In the genomic region with DNA sequence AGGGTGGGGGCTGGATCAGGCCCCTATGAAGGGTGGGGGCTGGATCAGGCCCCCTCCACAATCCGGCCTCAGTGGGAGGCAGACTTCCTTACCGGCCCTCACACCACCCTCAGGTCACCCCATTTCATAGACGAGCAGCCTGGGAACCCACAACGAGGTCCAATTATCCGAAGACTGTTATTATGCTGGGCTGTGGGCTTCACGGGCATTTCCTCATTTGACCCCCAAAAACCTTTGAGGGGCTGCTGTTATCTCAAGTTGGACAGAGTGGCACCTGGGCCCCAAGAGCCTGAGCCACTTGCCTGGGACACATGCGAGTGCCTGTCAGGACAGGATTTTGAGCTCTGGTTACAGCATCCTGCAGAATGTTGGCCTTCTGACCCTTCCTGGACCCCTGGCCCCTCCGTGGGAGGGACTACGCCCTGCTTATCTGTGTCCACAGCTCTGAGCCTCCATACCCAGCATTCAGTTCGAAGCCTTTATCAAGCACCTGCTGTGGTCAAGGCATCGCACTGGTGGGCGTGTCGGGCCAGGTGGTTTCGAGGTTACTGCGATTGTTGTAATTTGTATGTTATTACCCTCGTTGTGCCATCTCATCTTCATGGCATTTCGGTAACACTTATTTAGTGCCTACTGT, we compare ENCODE assay signal across 17 cellular contexts. TPM values are rescaled to one million over a fixed set of nuclear protein-coding genes. Genes with fewer than 3 reads are reported as not detected.
DNase-seq lines count a peak whose midpoint lies in the region; ATAC-seq and TF ChIP-seq lines count a peak whose summit lies in the region.
"Had no signal": no experiment of that assay in that cellular context is flagged by ENCODE, and none has a peak within 500 bp of the region (broad histone marks: within the 10 kb centered on the region; RNA-seq: fewer than 3 reads in every experiment).

No MANE protein-coding gene starts in this region.

- H3K36me3 Mint-ChIP-seq in Caco-2 (ENCODE audit: insufficient read depth, unreplicated experiment) (no peaks in the 10 kb centered on the region), WTC11 (no peaks in the 10 kb centered on the region), nephron (ENCODE audit: low read depth) (no peaks in the 10 kb centered on the region)

- H3K9me3 ChIP-seq in Caco-2, result no peaks in the 10 kb centered on the region
- H3K9me3 ChIP-seq: HAP-1, MG63, SJSA1 had no signal

- H3K4me3 Mint-ChIP-seq in Caco-2 (ENCODE audit: unreplicated experiment) (no peak overlapping the region), WTC11 (no peak overlapping the region), nephron (no peak overlapping the region)
- H3K4me3 Mint-ChIP-seq: B cell; CD4-positive, alpha-beta T cell had no signal

- no peak for TF ChIP-seq CTCF in Caco-2 (IDR thresholded peaks at IDR 0.05; ENCODE audit: insufficient read depth in 1 of 2, low read depth in 1 of 2, low read length in 1 of 2, severe bottlenecking in 1 of 2, unreplicated experiment in 1 of 2)
- TF ChIP-seq CTCF in WTC11 (IDR thresholded peaks at IDR 0.05), result no peak
- no peak for TF ChIP-seq CTCF in nephron (IDR thresholded peaks at IDR 0.05; ENCODE audit: unreplicated experiment in 3 of 3)

- ATAC-seq in WTC11 (no peak), GM18511 (IDR thresholded peaks at IDR 0.05; ENCODE audit: unreplicated experiment) (no peak)
- ATAC-seq: PC-3 had no signal

- no peaks in the 10 kb centered on the region for H3K36me3 ChIP-seq in Caco-2 (ENCODE audit: control insufficient read depth, insufficient read depth, low read length)
- H3K36me3 ChIP-seq: HAP-1, MG63, SJSA1 had no signal

- H3K27me3 ChIP-seq in Caco-2 (replicated peaks; ENCODE audit: control insufficient read depth, insufficient read depth, low read length), result no peaks in the 10 kb centered on the region
- H3K27me3 ChIP-seq: MG63 had no signal

- intact Hi-C loops in Caco-2 (cut with micrococcal nuclease; ENCODE audit: unreplicated experiment), result loop anchor here (5.0 kb wide), 2 partner anchors 34 to 99 kb away; no protein-coding TSS in a partner anchor

- BruUV-seq in Caco-2 (replicated peaks; lab: Mats Ljungman, UMichigan), result no TSS peak

- peaks cover 51% of the 10 kb centered on the region for H3K4me1 ChIP-seq in Caco-2
- H3K4me1 ChIP-seq: HAP-1, SJSA1 had no signal

- CTCF ChIA-PET in Caco-2 (lab: Charles Lee), result no interaction called here
- CTCF ChIA-PET in WTC11 (lab: Charles Lee), result interaction anchor here (1.3 kb wide), 1 partner anchor 35 kb away, joined by 3 read pairs; a partner anchor contains a TSS

- H3K4me3 ChIP-seq in Caco-2 (ENCODE audit: low read depth, low read length), result no peak overlapping the region
- H3K4me3 ChIP-seq: HAP-1, MG63, SJSA1 had no signal

- H3K9me3 Mint-ChIP-seq in Caco-2 (ENCODE audit: unreplicated experiment) (no peaks in the 10 kb centered on the region), WTC11 (no peaks in the 10 kb centered on the region), nephron (no peaks in the 10 kb centered on the region)
- H3K9me3 Mint-ChIP-seq: CD4-positive, alpha-beta T cell had no signal

- peaks cover 20% of the 10 kb centered on the region for H3K4me1 Mint-ChIP-seq in Caco-2 (ENCODE audit: low read depth, unreplicated experiment)
- H3K4me1 Mint-ChIP-seq in WTC11, result peaks cover 20% of the 10 kb centered on the region
- H3K4me1 Mint-ChIP-seq in nephron, result peaks cover 66% of the 10 kb centered on the region
- H3K4me1 Mint-ChIP-seq: B cell had no signal

- POLR2A ChIA-PET in Caco-2 (lab: Charles Lee) (no interaction called here), WTC11 (lab: Charles Lee) (no interaction called here)

- peak; percentile 18 for DNase-seq in A172 (ENCODE audit: low spot score)
- peak; percentile 82 to 94 for DNase-seq in Caco-2
- DNase-seq in WTC11 (ENCODE audit: low spot score), result no peak
- DNase-seq in HK-2 (ENCODE audit: unreplicated experiment), result no peak
- no peak for DNase-seq in LoVo (ENCODE audit: low spot score)
- DNase-seq: CD4-positive, alpha-beta T cell; MG63; NCI-H1105; NCI-H1694; NCI-H774; PC-3 had no signal

- peak overlapping the region; percentile 31 for H3K27ac Mint-ChIP-seq in Caco-2 (ENCODE audit: unreplicated experiment)
- no peak overlapping the region for H3K27ac Mint-ChIP-seq in WTC11
- peak overlapping the region; percentile 27 to 64 (median 43) for H3K27ac Mint-ChIP-seq in nephron
- H3K27ac Mint-ChIP-seq: B cell; CD4-positive, alpha-beta T cell had no signal

- H3K27me3 Mint-ChIP-seq in Caco-2 (ENCODE audit: insufficient read depth, unreplicated experiment), result peaks cover 8% of the 10 kb centered on the region
- no peaks in the 10 kb centered on the region for H3K27me3 Mint-ChIP-seq in WTC11 (ENCODE audit: low read depth)
- H3K27me3 Mint-ChIP-seq in nephron (ENCODE audit: low read depth), result peaks cover 13% of the 10 kb centered on the region

TF ChIP-seq in WTC11, 78 proteins besides CTCF, POLR2A, EP300 and RAD21:
- TF ChIP-seq GABPB1 (CRISPR knock-in tag; IDR thresholded peaks at IDR 0.05) (peak; percentile 42; the same call in 1 of the 2 replicates), NR1H2 (CRISPR knock-in tag; IDR thresholded peaks at IDR 0.05) (no peak)
TF ChIP-seq in WTC11: peak in this region for 1.

RNA-seq across cellular contexts. Expression of a gene that starts 34.5 kb away (rescaled TPM):
- total RNA-seq in A172 (2014; rRNA removed; shearing (Covaris generic)), result 42.4 and 78.3 TPM in 2 replicates
- total RNA-seq in Caco-2 (2022) (79.5 and 101 TPM in 2 replicates), WTC11 (2021) (50.9 to 61.1 TPM (median 57.7 TPM) in 3 replicates)

RNA-seq across cellular contexts. Expression of a gene that starts 56.8 kb away (rescaled TPM):
- total RNA-seq in A172 (2014; rRNA removed; shearing (Covaris generic)), result 2.4 TPM in 2 replicates
- total RNA-seq in Caco-2 (2022) (0.25 and 0.65 TPM in 2 replicates), WTC11 (2021) (1.9 to 4.3 TPM (median 2.0 TPM) in 3 replicates)
- total RNA-seq: NCI-H460, SJSA1 had no signal

Comparison
In these comparisons a context has a peak if more than half of its experiments do, and no peak if none do; other contexts are left out.
1. DNase-seq: peak in A172 (single experiment) and Caco-2 (2 of 2); none in WTC11 (single experiment), HK-2 (single experiment) and LoVo (single experiment).